In genomic region chr1:155139895-155140629, GRCh38 we compare ENCODE assay signal across 1 cellular context.
A peak's percentile ranks its signal among the peaks of the same experiment; 100 is the strongest.
TF ChIP-seq lines count a peak whose summit lies in the region.

Gene DPM3, minus strand, starts transcription at chr1:155140531. Its CDS starts 291 bp downstream, at chr1:155140240.

TF ChIP-seq in H1, 55 proteins besides CTCF, POLR2A, EP300 and RAD21 (continued from another document):
- TF ChIP-seq CHD7 (IDR thresholded peaks at IDR 0.05; ENCODE audit: insufficient replicate concordance, low read length) (no peak), ASH2L (IDR thresholded peaks at IDR 0.05; ENCODE audit: low read length) (peak; percentile 81), HDAC6 (IDR thresholded peaks at IDR 0.05; ENCODE audit: low read depth, low read length) (no peak), E2F6 (IDR thresholded peaks at IDR 0.05) (no peak), KDM5A (IDR thresholded peaks at IDR 0.05; ENCODE audit: low read length) (peak; percentile 66; the same call in 1 of the 2 replicates), SP4 (IDR thresholded peaks at IDR 0.05; ENCODE audit: low read length) (no peak), CBX5 (IDR thresholded peaks at IDR 0.05; ENCODE audit: low read depth, low read length) (no peak), CHD2 (IDR thresholded peaks at IDR 0.05; ENCODE audit: low read length) (no peak), SUZ12 (IDR thresholded peaks at IDR 0.05; ENCODE audit: low read length) (no peak), BRCA1 (IDR thresholded peaks at IDR 0.05; ENCODE audit: low read depth, low read length) (no peak), EZH2 (IDR thresholded peaks at IDR 0.05; ENCODE audit: low read depth, low read length, severe bottlenecking) (no peak), SIRT6 (IDR thresholded peaks at IDR 0.05; ENCODE audit: low read length) (no peak), KDM1A (IDR thresholded peaks at IDR 0.05; ENCODE audit: borderline replicate concordance, low read length) (no peak), JUN (IDR thresholded peaks at IDR 0.05; ENCODE audit: low read depth, low read length) (no peak), NRF1 (IDR thresholded peaks at IDR 0.05; ENCODE audit: low read depth, low read length) (no peak), TAF7 (optimal IDR thresholded peaks at IDR 0.05; ENCODE audit: borderline replicate concordance, low read depth, low read length) (no peak), MAFK (IDR thresholded peaks at IDR 0.05; ENCODE audit: low read depth, low read length) (no peak), ATF2 (IDR thresholded peaks at IDR 0.05; ENCODE audit: low read length) (no peak), USF2 (IDR thresholded peaks at IDR 0.05; ENCODE audit: low read length) (no peak), EGR1 (IDR thresholded peaks at IDR 0.05; ENCODE audit: borderline replicate concordance, low read depth, low read length) (no peak), NANOG (IDR thresholded peaks at IDR 0.05; ENCODE audit: insufficient read depth, low read depth, low read length, poor library complexity, severe bottlenecking) (no peak), PHF8 (conservative IDR thresholded peaks at IDR 0.05; ENCODE audit: low read depth, low read length) (peak; percentile 58; the same call in 1 of the 2 replicates), CTBP2 (IDR thresholded peaks at IDR 0.05; ENCODE audit: borderline replicate concordance, insufficient read depth, insufficient read length, low read length) (no peak), CHD1 (IDR thresholded peaks at IDR 0.05; ENCODE audit: low read depth, low read length) (no peak), FOSL1 (IDR thresholded peaks at IDR 0.05; ENCODE audit: insufficient read depth, low read depth, low read length) (no peak), SIX5 (IDR thresholded peaks at IDR 0.05; ENCODE audit: low read depth, low read length) (peak; percentile 88), SAP30 (IDR thresholded peaks at IDR 0.05; ENCODE audit: insufficient read depth, insufficient replicate concordance, low read length) (no peak), SP1 (IDR thresholded peaks at IDR 0.05; ENCODE audit: low read depth, low read length) (no peak), SP2 (IDR thresholded peaks at IDR 0.05; ENCODE audit: low read length) (no peak), SRF (IDR thresholded peaks at IDR 0.05; ENCODE audit: low read depth, low read length) (peak; percentile 24; the same call in 1 of the 2 replicates), CEBPB (IDR thresholded peaks at IDR 0.05; ENCODE audit: low read depth, low read length) (no peak), TAF1 (IDR thresholded peaks at IDR 0.05; ENCODE audit: low read depth, low read length) (0 out of 2 replicates have a peak, but pooled peaks have one; percentile 36), RXRA (IDR thresholded peaks at IDR 0.05; ENCODE audit: insufficient read depth, low read depth, low read length) (no peak), RFX5 (IDR thresholded peaks at IDR 0.05; ENCODE audit: borderline replicate concordance, low read depth, low read length) (no peak), HDAC2 (IDR thresholded peaks at IDR 0.05; ENCODE audit: borderline replicate concordance in 1 of 2, low read depth in 2 of 2, low read length in 2 of 2) (no peak; a peak in 1 of 4 replicates), BACH1 (IDR thresholded peaks at IDR 0.05; ENCODE audit: low read length) (no peak), POLR2AphosphoS5 (IDR thresholded peaks at IDR 0.05; ENCODE audit: low read depth, low read length) (no peak), SIN3A (conservative IDR thresholded peaks at IDR 0.05 in 1 of 2, IDR thresholded peaks at IDR 0.05 in 1 of 2; ENCODE audit: low read depth in 1 of 2, low read length in 2 of 2) (peak in 1 of 2 experiments; percentile 77; a peak in 1 of 4 replicates), TCF12 (IDR thresholded peaks at IDR 0.05; ENCODE audit: low read depth, low read length) (no peak), TEAD4 (IDR thresholded peaks at IDR 0.05; ENCODE audit: low read depth, low read length) (0 out of 2 replicates have a peak, but pooled peaks have one; percentile 11), GTF2F1 (IDR thresholded peaks at IDR 0.05; ENCODE audit: borderline replicate concordance, low read depth, low read length) (no peak), CREB1 (IDR thresholded peaks at IDR 0.05) (0 out of 2 replicates have a peak, but pooled peaks have one; percentile 41), GABPA (IDR thresholded peaks at IDR 0.05; ENCODE audit: borderline replicate concordance, insufficient read depth, low read length) (peak; percentile 99), CBX8 (IDR thresholded peaks at IDR 0.05; ENCODE audit: borderline replicate concordance, low read depth, low read length) (no peak), ZNF274 (IDR thresholded peaks at IDR 0.05; ENCODE audit: borderline replicate concordance, extremely low read depth, low read length) (no peak), ATF3 (IDR thresholded peaks at IDR 0.05; ENCODE audit: insufficient read depth, low read depth, low read length) (no peak), JUND (IDR thresholded peaks at IDR 0.05; ENCODE audit: low read length) (no peak), BCL11A (IDR thresholded peaks at IDR 0.05; ENCODE audit: low read depth in 2 of 2, low read length in 2 of 2) (no peak), POU5F1 (IDR thresholded peaks at IDR 0.05; ENCODE audit: low read depth, low read length) (no peak), YY1 (IDR thresholded peaks at IDR 0.05; ENCODE audit: low read depth, low read length) (peak; percentile 50; the same call in 1 of the 2 replicates), MAX (IDR thresholded peaks at IDR 0.05) (no peak; the same call in 1 of the 2 replicates), RNF2 (IDR thresholded peaks at IDR 0.05; ENCODE audit: borderline replicate concordance, low read depth, low read length, missing control alignments, poor library complexity, severe bottlenecking) (no peak), RBBP5 (IDR thresholded peaks at IDR 0.05; ENCODE audit: borderline replicate concordance, low read depth, low read length) (peak; percentile 57; the same call in 1 of the 2 replicates), TBP (IDR thresholded peaks at IDR 0.05; ENCODE audit: low read depth, low read length) (0 out of 2 replicates have a peak, but pooled peaks have one; percentile 18)
